Comparison of ENCODE assay signal across 35 cellular contexts in genomic region chr12:32016680-32017482, GRCh38.
"Had no signal": no experiment of that assay in that cellular context is flagged by ENCODE, and none has a peak within 500 bp of the region (broad histone marks: within the 10 kb centered on the region; RNA-seq: fewer than 3 reads in every experiment).

No MANE protein-coding gene starts in this region.

- H3K4me1 ChIP-seq: gastrocnemius medialis, lower lobe of right lung had no signal

- H3K9me3 Mint-ChIP-seq: activated T-cell treated with anti-CD3 and anti-CD28 coated beads, Interleukin-2, amount 50 U/mL, for 4 hours; activated T-helper 17 cell treated with anti-CD3 and anti-CD28 coated beads, Interleukin-2, amount 50 U/mL, for 72 hours; nephron; stimulated activated effector memory CD8-positive, alpha-beta T cell treated with anti-CD3 and anti-CD28 coated beads, Interleukin-12 subunit alpha, Interleukin-12 subunit beta, amount 100 ng/mL, for 72 hours; type B pancreatic cell had no signal

- H3K27me3 ChIP-seq: brain microvascular endothelial cell, dorsolateral prefrontal cortex, gastrocnemius medialis, left lung had no signal

- H3K27me3 Mint-ChIP-seq: activated CD4-positive, alpha-beta memory T cell treated with anti-CD3 and anti-CD28 coated beads, Interleukin-2, amount 10 ng/mL, durations not matched to agents 7 days and 5 days; activated CD4-positive, alpha-beta T cell treated with anti-CD3 and anti-CD28 coated beads, Interleukin-2, amount 10 ng/mL, durations not matched to agents 7 days and 5 days; activated T-helper 17 cell treated with anti-CD3 and anti-CD28 coated beads, Interleukin-2, amount 50 U/mL, for 72 hours; stimulated activated naive CD8-positive, alpha-beta T cell treated with anti-CD3 and anti-CD28 coated beads, Interleukin-15, Interleukin-2, amounts not matched to agents 100 ng/mL and 50 ng/mL, for 24 hours had no signal

- ATAC-seq: activated T-cell treated with anti-CD3 and anti-CD28 coated beads, Interleukin-2, amount 50 U/mL, for 4 hours; activated T-helper 17 cell treated with anti-CD3 and anti-CD28 coated beads, Interleukin-2, amount 50 U/mL, for 72 hours; gastrocnemius medialis; left lung; lower lobe of right lung; mucosa of descending colon; sciatic nerve; stimulated activated effector memory CD8-positive, alpha-beta T cell treated with anti-CD3 and anti-CD28 coated beads, Interleukin-12 subunit alpha, Interleukin-12 subunit beta, amount 100 ng/mL, for 72 hours had no signal

- H3K36me3 ChIP-seq: brain microvascular endothelial cell, gastrocnemius medialis, left lung, lower lobe of right lung, thoracic aorta had no signal

- H3K9me3 ChIP-seq: gastrocnemius medialis, left lung, lower lobe of right lung, mucosa of descending colon, thoracic aorta had no signal

- FAIRE-seq: astrocyte, TTC549 had no signal

- H3K4me1 Mint-ChIP-seq: nephron had no signal

- H3K4me3 ChIP-seq: coronary artery, dorsolateral prefrontal cortex, gastrocnemius medialis, left lung, lower lobe of right lung, mucosa of descending colon, skin epidermis, thoracic aorta had no signal

- H3K27ac ChIP-seq: brain microvascular endothelial cell, coronary artery, dorsolateral prefrontal cortex, gastrocnemius medialis, left lung, lower lobe of right lung, skin epidermis, thoracic aorta, VCaP had no signal

- H3K4me3 Mint-ChIP-seq: activated CD4-positive, alpha-beta memory T cell treated with anti-CD3 and anti-CD28 coated beads, Interleukin-2, amount 10 ng/mL, durations not matched to agents 7 days and 5 days; activated CD4-positive, alpha-beta T cell treated with anti-CD3 and anti-CD28 coated beads, Interleukin-2, amount 10 ng/mL, durations not matched to agents 7 days and 5 days; activated T-cell treated with anti-CD3 and anti-CD28 coated beads, Interleukin-2, amount 50 U/mL, for 4 hours; activated T-helper 17 cell treated with anti-CD3 and anti-CD28 coated beads, Interleukin-2, amount 50 U/mL, for 72 hours; nephron; stimulated activated effector memory CD8-positive, alpha-beta T cell treated with anti-CD3 and anti-CD28 coated beads, Interleukin-12 subunit alpha, Interleukin-12 subunit beta, amount 100 ng/mL, for 72 hours; stimulated activated naive CD8-positive, alpha-beta T cell treated with anti-CD3 and anti-CD28 coated beads, Interleukin-15, Interleukin-2, amounts not matched to agents 100 ng/mL and 50 ng/mL, for 24 hours; T-helper 1 cell treated with Interleukin-12 subunit alpha and Interleukin-12 subunit beta and Interleukin-4 antibody, amounts not matched to agents 30 μg/mL and 1 μg/mL, for 36 hours; type B pancreatic cell had no signal

- H3K36me3 Mint-ChIP-seq: type B pancreatic cell had no signal

- DNase-seq: activated CD4-positive, alpha-beta memory T cell treated with anti-CD3 and anti-CD28 coated beads, Interleukin-2, amount 10 ng/mL, durations not matched to agents 7 days and 5 days; activated CD4-positive, alpha-beta T cell treated with anti-CD3 and anti-CD28 coated beads for 1 hour; activated CD4-positive, alpha-beta T cell treated with anti-CD3 and anti-CD28 coated beads, Interleukin-2, amount 10 ng/mL, durations not matched to agents 7 days and 5 days; activated gamma-delta T cell treated with Interleukin-2 at 50 U/mL for 16 hours; activated naive CD4-positive, alpha-beta T cell treated with anti-CD3 and anti-CD28 coated beads, Interleukin-2, amount 50 U/mL, for 16 hours; activated T-cell treated with anti-CD3 and anti-CD28 coated beads, Interleukin-2, amount 50 U/mL, for 4 hours; amniotic stem cell; brain microvascular endothelial cell; dorsolateral prefrontal cortex; effector memory CD4-positive, alpha-beta T cell; erythroblast; gastrocnemius medialis; glutamatergic neuron; kidney glomerular epithelial cell; left lung; lower lobe of right lung; mesenchymal stem cell; mucosa of descending colon; posterior cingulate gyrus; stimulated activated CD4-positive, alpha-beta T cell treated with anti-CD3 and anti-CD28 coated beads, Interleukin-12 subunit alpha, Interleukin-12 subunit beta, amount 100 ng/mL, for 4 hours; stimulated activated CD4-positive, alpha-beta T cell treated with anti-CD3 and anti-CD28 coated beads, Interleukin-4, amount 100 ng/mL, for 24 hours; T-helper 9 cell had no signal

- H3K27ac Mint-ChIP-seq: activated CD4-positive, alpha-beta memory T cell treated with anti-CD3 and anti-CD28 coated beads, Interleukin-2, amount 10 ng/mL, durations not matched to agents 7 days and 5 days; activated CD4-positive, alpha-beta T cell treated with anti-CD3 and anti-CD28 coated beads, Interleukin-2, amount 10 ng/mL, durations not matched to agents 7 days and 5 days; activated T-helper 17 cell treated with anti-CD3 and anti-CD28 coated beads, Interleukin-2, amount 50 U/mL, for 72 hours; nephron; stimulated activated effector memory CD8-positive, alpha-beta T cell treated with anti-CD3 and anti-CD28 coated beads, Interleukin-12 subunit alpha, Interleukin-12 subunit beta, amount 100 ng/mL, for 72 hours; stimulated activated naive CD8-positive, alpha-beta T cell treated with anti-CD3 and anti-CD28 coated beads, Interleukin-15, Interleukin-2, amounts not matched to agents 100 ng/mL and 50 ng/mL, for 24 hours; T-helper 1 cell treated with Interleukin-12 subunit alpha and Interleukin-12 subunit beta and Interleukin-4 antibody, amounts not matched to agents 30 μg/mL and 1 μg/mL, for 36 hours; type B pancreatic cell had no signal
